In the genomic region with DNA sequence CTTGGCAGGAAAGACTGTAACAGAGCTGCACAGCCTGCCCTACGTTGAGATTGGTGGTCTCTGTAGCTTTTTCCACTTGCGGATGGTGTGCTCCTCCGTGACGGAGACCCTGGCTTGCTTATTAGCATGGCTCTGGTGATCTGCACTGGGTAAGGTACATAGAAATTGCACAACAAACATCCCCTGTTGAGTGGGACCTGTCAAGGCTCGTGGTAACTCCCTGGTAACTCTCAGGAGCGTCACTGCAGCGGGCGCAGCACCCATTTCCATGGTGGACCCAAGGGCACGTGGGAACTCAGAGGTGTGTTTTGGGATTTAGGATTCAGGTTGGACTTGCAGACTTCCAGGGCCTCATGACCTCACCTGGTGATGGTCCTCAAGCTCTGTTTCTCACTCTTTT, we compare ENCODE assay signal across 1 cellular context.
TF ChIP-seq lines count a peak whose summit lies in the region.

No MANE protein-coding gene starts in this region.

TF ChIP-seq in A549, 52 proteins besides CTCF, POLR2A, EP300 and RAD21 (continued from another document):
- TF ChIP-seq, protein P1, sequence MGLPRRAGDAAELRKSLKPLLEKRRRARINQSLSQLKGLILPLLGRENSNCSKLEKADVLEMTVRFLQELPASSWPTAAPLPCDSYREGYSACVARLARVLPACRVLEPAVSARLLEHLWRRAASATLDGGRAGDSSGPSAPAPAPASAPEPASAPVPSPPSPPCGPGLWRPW (IDR thresholded peaks at IDR 0.05) = no peak
- TF ChIP-seq CHD4 (IDR thresholded peaks at IDR 0.05; ENCODE audit: borderline replicate concordance) (no peak), TP53 (CRISPR knock-in tag; IDR thresholded peaks at IDR 0.05) (no peak), KDM5A (IDR thresholded peaks at IDR 0.05) (no peak), ZC3H11A (IDR thresholded peaks at IDR 0.05) (no peak), NFE2L2 (conservative IDR thresholded peaks at IDR 0.05; ENCODE audit: low read length) (no peak), MAFK (IDR thresholded peaks at IDR 0.05; ENCODE audit: partially characterized antibody) (no peak), CEBPB (IDR thresholded peaks at IDR 0.05) (no peak)
- TF ChIP-seq, protein P2, sequence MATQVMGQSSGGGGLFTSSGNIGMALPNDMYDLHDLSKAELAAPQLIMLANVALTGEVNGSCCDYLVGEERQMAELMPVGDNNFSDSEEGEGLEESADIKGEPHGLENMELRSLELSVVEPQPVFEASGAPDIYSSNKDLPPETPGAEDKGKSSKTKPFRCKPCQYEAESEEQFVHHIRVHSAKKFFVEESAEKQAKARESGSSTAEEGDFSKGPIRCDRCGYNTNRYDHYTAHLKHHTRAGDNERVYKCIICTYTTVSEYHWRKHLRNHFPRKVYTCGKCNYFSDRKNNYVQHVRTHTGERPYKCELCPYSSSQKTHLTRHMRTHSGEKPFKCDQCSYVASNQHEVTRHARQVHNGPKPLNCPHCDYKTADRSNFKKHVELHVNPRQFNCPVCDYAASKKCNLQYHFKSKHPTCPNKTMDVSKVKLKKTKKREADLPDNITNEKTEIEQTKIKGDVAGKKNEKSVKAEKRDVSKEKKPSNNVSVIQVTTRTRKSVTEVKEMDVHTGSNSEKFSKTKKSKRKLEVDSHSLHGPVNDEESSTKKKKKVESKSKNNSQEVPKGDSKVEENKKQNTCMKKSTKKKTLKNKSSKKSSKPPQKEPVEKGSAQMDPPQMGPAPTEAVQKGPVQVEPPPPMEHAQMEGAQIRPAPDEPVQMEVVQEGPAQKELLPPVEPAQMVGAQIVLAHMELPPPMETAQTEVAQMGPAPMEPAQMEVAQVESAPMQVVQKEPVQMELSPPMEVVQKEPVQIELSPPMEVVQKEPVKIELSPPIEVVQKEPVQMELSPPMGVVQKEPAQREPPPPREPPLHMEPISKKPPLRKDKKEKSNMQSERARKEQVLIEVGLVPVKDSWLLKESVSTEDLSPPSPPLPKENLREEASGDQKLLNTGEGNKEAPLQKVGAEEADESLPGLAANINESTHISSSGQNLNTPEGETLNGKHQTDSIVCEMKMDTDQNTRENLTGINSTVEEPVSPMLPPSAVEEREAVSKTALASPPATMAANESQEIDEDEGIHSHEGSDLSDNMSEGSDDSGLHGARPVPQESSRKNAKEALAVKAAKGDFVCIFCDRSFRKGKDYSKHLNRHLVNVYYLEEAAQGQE (IDR thresholded peaks at IDR 0.05) = no peak
